In genomic region chr1:72063364-72063763, GRCh38 we compare ENCODE assay signal across 16 cellular contexts.
A peak's percentile ranks its signal among the peaks of the same experiment; 100 is the strongest.
DNase-seq lines count a peak whose midpoint lies in the region; ATAC-seq, FAIRE-seq and TF ChIP-seq lines count a peak whose summit lies in the region.
"Had no signal": no experiment of that assay in that cellular context is flagged by ENCODE, and none has a peak within 500 bp of the region (broad histone marks: within the 10 kb centered on the region; RNA-seq: fewer than 3 reads in every experiment).

No MANE protein-coding gene starts in this region.

- BruUV-seq in IMR-90 (replicated peaks; lab: Mats Ljungman, UMichigan), result no TSS peak

- no peak overlapping the region for H2AK9ac ChIP-seq in IMR-90 (replicated peaks; ENCODE audit: low read depth, low read length, poor library complexity)

- in situ Hi-C loops in IMR-90 (cut with MboI; ENCODE audit: low sequenced_read_pairs), result no loop called here

- no peak overlapping the region for H2BK5ac ChIP-seq in IMR-90 (ENCODE audit: low read depth, low read length, poor library complexity, severe bottlenecking)

- H3K4me1 ChIP-seq in IMR-90 (ENCODE audit: control insufficient read depth, insufficient read depth, low read length) (no peaks in the 10 kb centered on the region; the same call in 1 of the 2 replicates), adrenal gland (replicated peaks in 1 of 2) (no peaks in the 10 kb centered on the region), small intestine (ENCODE audit: control insufficient read depth in 2 of 2, insufficient read depth in 1 of 2, low read depth in 1 of 2, low read length in 1 of 2) (no peaks in the 10 kb centered on the region)

- H3K27me3 ChIP-seq in IMR-90 (ENCODE audit: control insufficient read depth, insufficient read depth, low read length), result no peaks in the 10 kb centered on the region
- no peaks in the 10 kb centered on the region for H3K27me3 ChIP-seq in adrenal gland
- H3K27me3 ChIP-seq in small intestine (ENCODE audit: control insufficient read depth in 2 of 2, insufficient read depth in 2 of 2, low read length in 2 of 2), result no peaks in the 10 kb centered on the region

- no peak overlapping the region for H4K8ac ChIP-seq in IMR-90 (ENCODE audit: low read depth in 2 of 2, low read length in 2 of 2)

- H3K4ac ChIP-seq in IMR-90 (ENCODE audit: low read depth, low read length), result no peak overlapping the region

- WGBS in IMR-90 (ENCODE audit: extremely low coverage in 2 of 2, insufficient read length in 1 of 2), 2 experiments, result no CpG with 5 or more reads among the region's 5 CpGs
- 86 to 95% (median 92%) methylated on average over 5 of the region's 5 CpGs for WGBS in adrenal gland, 4 donors
- WGBS in small intestine, 3 donors, result 90 to 96% (median 95%) methylated on average over 5 of the region's 5 CpGs

- no peak overlapping the region for H4K5ac ChIP-seq in IMR-90 (ENCODE audit: low read depth, low read length)

- no peak overlapping the region for H4K91ac ChIP-seq in IMR-90 (ENCODE audit: insufficient read depth, low read depth, low read length)

- no peak for TF ChIP-seq RAD21 in IMR-90 (IDR thresholded peaks at IDR 0.05; ENCODE audit: low read length)

- H2BK15ac ChIP-seq in IMR-90 (ENCODE audit: low read depth, low read length), result no peak overlapping the region

- H3K27ac ChIP-seq in IMR-90 (ENCODE audit: insufficient read depth, low read length) (no peak overlapping the region), adrenal gland (no peak overlapping the region), small intestine (ENCODE audit: low read depth in 1 of 2, low read length in 1 of 2) (no peak overlapping the region)
- H3K27ac ChIP-seq: PC-9 had no signal

- H3K18ac ChIP-seq in IMR-90 (ENCODE audit: low read depth, low read length), result no peak overlapping the region

- no peak overlapping the region for H3K4me2 ChIP-seq in IMR-90 (ENCODE audit: low read depth, low read length)
- H3K4me2 ChIP-seq: PC-9 had no signal

- H3K9ac ChIP-seq in IMR-90 (ENCODE audit: low read depth, low read length), result no peak overlapping the region

- no peak for TF ChIP-seq CTCF in IMR-90 (conservative IDR thresholded peaks at IDR 0.05; ENCODE audit: low read depth, low read length)
- TF ChIP-seq CTCF in foreskin fibroblast (IDR thresholded peaks at IDR 0.05; ENCODE audit: low read depth, low read length), result no peak
- TF ChIP-seq CTCF in adrenal gland (IDR thresholded peaks at IDR 0.05), result no peak

- FAIRE-seq in small intestine (lab: Jason Lieb, UNC), result no peak

- no peaks in the 10 kb centered on the region for H3K9me1 ChIP-seq in IMR-90 (ENCODE audit: insufficient read depth, low read length)

- TF ChIP-seq POLR2A in IMR-90 (IDR thresholded peaks at IDR 0.05; ENCODE audit: low read depth, low read length) (no peak), adrenal gland (IDR thresholded peaks at IDR 0.05) (no peak)

- H3K14ac ChIP-seq in IMR-90 (replicated peaks; ENCODE audit: low read depth, low read length), result no peak overlapping the region

- CTCF ChIA-PET in IMR-90 (lab: Yijun Ruan, JAX), result no interaction called here

- DNase-seq in ELR (ENCODE audit: low read depth) (peak; percentile 11), IMR-90 (peak; percentile 13), astrocyte of the hippocampus (ENCODE audit: low read depth, low spot score) (peak; percentile 24), foreskin fibroblast (peak; percentile 3 to 11), GDM1 (lab: John Stamatoyannopoulos, UW) (no peak), adrenal gland (no peak), small intestine (no peak), AG20443 (ENCODE audit: low spot score) (no peak)
- DNase-seq: CD4-positive, alpha-beta memory T cell; DMS79 treated with DMSO at 0.1 percent for 48 hours; GF-D8; GOT3; NCI-H146; NCI-H345; PC-9; SHP77 had no signal

- no peaks in the 10 kb centered on the region for H3K79me1 ChIP-seq in IMR-90 (ENCODE audit: low read depth in 1 of 2, low read length in 2 of 2)

- H2AFZ ChIP-seq in IMR-90 (replicated peaks; ENCODE audit: low read length, poor library complexity), result no peak overlapping the region
- H2AFZ ChIP-seq: PC-9 had no signal

- no peak overlapping the region for H2AK5ac ChIP-seq in IMR-90 (ENCODE audit: low read depth, low read length)

- H4K20me1 ChIP-seq in IMR-90 (ENCODE audit: insufficient read depth, low read length), result no peaks in the 10 kb centered on the region

- H2BK120ac ChIP-seq in IMR-90 (ENCODE audit: low read depth, low read length), result no peak overlapping the region

- no peak overlapping the region for H3K56ac ChIP-seq in IMR-90 (ENCODE audit: extremely low read depth, insufficient read depth, low read length)

- dilution Hi-C loops in IMR-90 (cut with HindIII; ENCODE audit: low sequenced_read_pairs, unreplicated experiment), result no loop called here

- POLR2A ChIA-PET in IMR-90 (lab: Charles Lee; ENCODE audit: unreplicated experiment), result no interaction called here

- H3K4me3 ChIP-seq in IMR-90 (ENCODE audit: insufficient read depth, low read depth, low read length) (no peak overlapping the region), foreskin fibroblast (ENCODE audit: low read depth in 1 of 2, low read length in 2 of 2) (no peak overlapping the region), adrenal gland (no peak overlapping the region), small intestine (ENCODE audit: low read depth in 1 of 2, low read length in 2 of 2) (no peak overlapping the region)
- H3K4me3 ChIP-seq: PC-9 had no signal

- ATAC-seq in IMR-90 (ENCODE audit: low read depth), result no peak; the same call in 1 of the 2 replicates

- H3K9me3 ChIP-seq in IMR-90 (ENCODE audit: control insufficient read depth, insufficient read depth, low read length) (no peaks in the 10 kb centered on the region), adrenal gland (replicated peaks in 1 of 3) (no peaks in the 10 kb centered on the region), small intestine (ENCODE audit: control insufficient read depth, low read depth) (no peaks in the 10 kb centered on the region)

- no peak overlapping the region for H3K23ac ChIP-seq in IMR-90 (ENCODE audit: low read depth, low read length)

- no peak overlapping the region for H2BK20ac ChIP-seq in IMR-90 (ENCODE audit: low read depth, low read length)

- intact Hi-C loops in IMR-90 (cut with micrococcal nuclease), result no loop called here
- intact Hi-C loops in adrenal gland (cut with DNase I), result no loop called here

- H3K36me3 ChIP-seq in IMR-90 (ENCODE audit: control insufficient read depth, insufficient read depth, low read length), result no peaks in the 10 kb centered on the region
- no peaks in the 10 kb centered on the region for H3K36me3 ChIP-seq in adrenal gland (replicated peaks in 1 of 2)
- no peaks in the 10 kb centered on the region for H3K36me3 ChIP-seq in small intestine (ENCODE audit: control insufficient read depth in 2 of 2, insufficient read depth in 2 of 2, low read length in 2 of 2)

TF ChIP-seq in IMR-90, 13 proteins besides CTCF, POLR2A, EP300 and RAD21:
- no peak for TF ChIP-seq MXI1 (IDR thresholded peaks at IDR 0.05; ENCODE audit: borderline replicate concordance, low read depth, low read length)
- TF ChIP-seq MAZ (IDR thresholded peaks at IDR 0.05; ENCODE audit: borderline replicate concordance, low read depth, low read length), result no peak
- no peak for TF ChIP-seq NFE2L2 (IDR thresholded peaks at IDR 0.05; ENCODE audit: low read depth, low read length)
- no peak for TF ChIP-seq SMC3 (IDR thresholded peaks at IDR 0.05; ENCODE audit: low read depth, low read length)
- TF ChIP-seq BHLHE40 (IDR thresholded peaks at IDR 0.05; ENCODE audit: low read depth, low read length), result no peak
- TF ChIP-seq MAFK (IDR thresholded peaks at IDR 0.05; ENCODE audit: low read depth, low read length), result no peak
- no peak for TF ChIP-seq CHD1 (IDR thresholded peaks at IDR 0.05; ENCODE audit: low read depth, low read length)
- no peak for TF ChIP-seq CEBPB (IDR thresholded peaks at IDR 0.05; ENCODE audit: low read depth, low read length)
- TF ChIP-seq FOS (IDR thresholded peaks at IDR 0.05; ENCODE audit: low read depth, low read length), result no peak
- no peak for TF ChIP-seq ELK1 (IDR thresholded peaks at IDR 0.05; ENCODE audit: borderline replicate concordance, low read depth, low read length)
- TF ChIP-seq RFX5 (IDR thresholded peaks at IDR 0.05; ENCODE audit: low read depth, low read length), result no peak
- TF ChIP-seq USF2 (IDR thresholded peaks at IDR 0.05; ENCODE audit: low read depth, low read length), result no peak
- no peak for TF ChIP-seq RCOR1 (IDR thresholded peaks at IDR 0.05; ENCODE audit: insufficient replicate concordance, low read length)
TF ChIP-seq in IMR-90: peak in this region for 0.

Comparison
In these comparisons a context has a peak if more than half of its experiments do, and no peak if none do; other contexts are left out.
1. DNase-seq: peak in ELR (single experiment), IMR-90 (single experiment), astrocyte of the hippocampus (single experiment) and foreskin fibroblast (2 of 2); none in GDM1 (single experiment), adrenal gland (0 of 7), small intestine (single experiment) and AG20443 (single experiment).